In the genomic region with DNA sequence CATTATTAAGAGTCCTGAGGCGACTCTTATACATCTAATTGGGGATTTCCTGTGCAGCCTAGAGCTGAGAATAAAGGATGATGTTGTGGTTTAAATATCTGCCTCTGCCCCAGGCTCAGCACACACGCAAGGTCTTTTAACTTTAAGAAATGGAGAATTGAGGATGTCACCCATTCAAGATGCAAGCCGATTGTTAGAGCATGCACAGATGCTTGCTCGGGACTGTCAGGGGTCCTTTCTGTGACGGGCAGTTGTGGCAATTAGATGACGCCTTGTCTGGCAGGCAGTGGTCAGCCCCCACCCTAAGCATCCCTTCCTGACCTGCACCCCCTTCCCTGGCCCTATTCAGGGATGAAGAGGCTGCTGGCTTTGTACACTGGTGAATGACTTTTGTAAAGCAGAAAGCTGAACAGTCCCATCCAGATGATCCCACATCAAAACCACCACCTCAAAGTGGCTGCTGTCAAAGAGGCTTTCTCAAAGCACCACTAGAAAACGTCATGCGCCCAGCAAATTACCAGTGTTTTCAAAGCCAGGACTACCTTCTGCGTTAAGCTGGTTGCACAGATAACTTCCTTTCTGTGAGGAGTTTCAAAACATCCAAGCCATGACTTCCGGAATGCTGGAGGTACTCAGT, we compare ENCODE assay signal across 12 cellular contexts. TPM values are rescaled to one million over a fixed set of nuclear protein-coding genes. Genes with fewer than 3 reads are reported as not detected.
DNase-seq lines count a peak whose midpoint lies in the region; ATAC-seq lines count a peak whose summit lies in the region.
"Had no signal": no experiment of that assay in that cellular context is flagged by ENCODE, and none has a peak within 500 bp of the region (broad histone marks: within the 10 kb centered on the region; RNA-seq: fewer than 3 reads in every experiment).

No MANE protein-coding gene starts in this region.

- peaks cover 44% of the 10 kb centered on the region for H3K4me1 Mint-ChIP-seq in activated T-helper 17 cell treated with anti-CD3 and anti-CD28 coated beads, Interleukin-2, amount 50 U/mL, for 72 hours

- H3K4me1 ChIP-seq in BLaER1 treated with 17β-estradiol and CSF1 and Interleukin-3, amounts not matched to agents 10 nM and 100 nM = peaks cover 30 to 77% (median 73%) of the 10 kb centered on the region in 10 experiments

- H3K4me2 ChIP-seq in BLaER1 treated with 17β-estradiol and CSF1 and Interleukin-3, amounts not matched to agents 10 nM and 100 nM = peak overlapping the region; percentile 39 to 97 (median 81)

- DNase-seq in SW480 (ENCODE audit: low spot score) (peak; percentile 99), NCI-H1436 (lab: John Stamatoyannopoulos, UW) (no peak), globus pallidus (ENCODE audit: low spot score) (no peak), DMS114 treated with DMSO at 0.1 percent for 48 hours (lab: John Stamatoyannopoulos, UW; ENCODE audit: unreplicated experiment) (no peak), epidermal melanocyte (ENCODE audit: insufficient read length, low spot score) (no peak)
- peak; percentile 37 to 53 (median 45) for DNase-seq in stimulated activated CD4-positive, alpha-beta T cell treated with anti-CD3 and anti-CD28 coated beads, Interleukin-12 subunit alpha, Interleukin-12 subunit beta, amount 100 ng/mL, for 48 hours (ENCODE audit: low read depth in 2 of 3, low spot score in 1 of 3)
- DNase-seq: hippocampal formation, NCI-H446 treated with DMSO at 0.1 percent for 48 hours had no signal

- peak; percentile 70 for ATAC-seq in activated T-helper 17 cell treated with anti-CD3 and anti-CD28 coated beads, Interleukin-2, amount 50 U/mL, for 72 hours (replicated peaks)

- no peaks in the 10 kb centered on the region for H3K36me3 ChIP-seq in BLaER1 treated with 17β-estradiol and CSF1 and Interleukin-3, amounts not matched to agents 10 nM and 100 nM

- peak overlapping the region in 6 of 11 experiments; percentile 12 to 49 (median 30); a peak in 8 of 22 replicates for H3K27ac ChIP-seq in BLaER1 treated with 17β-estradiol and CSF1 and Interleukin-3, amounts not matched to agents 10 nM and 100 nM

- H3K27me3 ChIP-seq in BLaER1 treated with 17β-estradiol and CSF1 and Interleukin-3, amounts not matched to agents 10 nM and 100 nM = no peaks in the 10 kb centered on the region

- H3K27me3 Mint-ChIP-seq in activated T-helper 17 cell treated with anti-CD3 and anti-CD28 coated beads, Interleukin-2, amount 50 U/mL, for 72 hours = no peaks in the 10 kb centered on the region
- H3K27me3 Mint-ChIP-seq: brain had no signal

- peak overlapping the region; percentile 80 for H3K27ac Mint-ChIP-seq in activated T-helper 17 cell treated with anti-CD3 and anti-CD28 coated beads, Interleukin-2, amount 50 U/mL, for 72 hours

- no peaks in the 10 kb centered on the region for H3K9me3 Mint-ChIP-seq in activated T-helper 17 cell treated with anti-CD3 and anti-CD28 coated beads, Interleukin-2, amount 50 U/mL, for 72 hours

- peak overlapping the region in 2 of 10 experiments; percentile 13; a peak in 2 of 20 replicates for H3K4me3 ChIP-seq in BLaER1 treated with 17β-estradiol and CSF1 and Interleukin-3, amounts not matched to agents 10 nM and 100 nM

- peak overlapping the region; percentile 76 for H3K4me3 Mint-ChIP-seq in activated T-helper 17 cell treated with anti-CD3 and anti-CD28 coated beads, Interleukin-2, amount 50 U/mL, for 72 hours
- H3K4me3 Mint-ChIP-seq: brain had no signal

- peak overlapping the region in 3 of 11 experiments; percentile 10 to 58 (median 25); a peak in 2 of 22 replicates for H3K9ac ChIP-seq in BLaER1 treated with 17β-estradiol and CSF1 and Interleukin-3, amounts not matched to agents 10 nM and 100 nM

- no peaks in the 10 kb centered on the region for H3K9me3 ChIP-seq in BLaER1 treated with 17β-estradiol and CSF1 and Interleukin-3, amounts not matched to agents 10 nM and 100 nM (replicated peaks in 1 of 11)

- peaks cover 0 to 5% (median 0%) of the 10 kb centered on the region in 11 experiments; a peak in 1 of 22 replicates for H4K20me1 ChIP-seq in BLaER1 treated with 17β-estradiol and CSF1 and Interleukin-3, amounts not matched to agents 10 nM and 100 nM

- no peaks in the 10 kb centered on the region for H3K36me3 Mint-ChIP-seq in activated T-helper 17 cell treated with anti-CD3 and anti-CD28 coated beads, Interleukin-2, amount 50 U/mL, for 72 hours (ENCODE audit: low read depth)
- H3K36me3 Mint-ChIP-seq: brain had no signal

RNA-seq across cellular contexts. Expression of a gene that starts 23.7 kb away (rescaled TPM):
- total RNA-seq in activated T-helper 17 cell treated with anti-CD3 and anti-CD28 coated beads, Interleukin-2, amount 50 U/mL, for 72 hours = not detected
- total RNA-seq: pulmonary artery endothelial cell had no signal

Comparison
In these comparisons a context has a peak if more than half of its experiments do, and no peak if none do; other contexts are left out.
1. DNase-seq: peak in SW480 (single experiment) and stimulated activated CD4-positive, alpha-beta T cell treated with anti-CD3 and anti-CD28 coated beads, Interleukin-12 subunit alpha, Interleukin-12 subunit beta, amount 100 ng/mL, for 48 hours (3 of 3); none in NCI-H1436 (single experiment), globus pallidus (single experiment), DMS114 treated with DMSO at 0.1 percent for 48 hours (single experiment) and epidermal melanocyte (single experiment).